In genomic region chr17:14297161-14297851, GRCh38 we compare ENCODE assay signal across 1 cellular context.
TF ChIP-seq lines count a peak whose summit lies in the region.

No MANE protein-coding gene starts in this region.

TF ChIP-seq in HepG2, 621 proteins besides CTCF, POLR2A, EP300 and RAD21 (continued from another document and continues in another):
- no peak for TF ChIP-seq AKAP8 (CRISPR knock-in tag; IDR thresholded peaks at IDR 0.05)
- no peak for TF ChIP-seq TMF1 (CRISPR knock-in tag; IDR thresholded peaks at IDR 0.05; ENCODE audit: low read depth)
- TF ChIP-seq SIX1 (CRISPR knock-in tag; IDR thresholded peaks at IDR 0.05; ENCODE audit: borderline replicate concordance): no peak
- TF ChIP-seq NR2F6 (IDR thresholded peaks at IDR 0.05): no peak
- no peak for TF ChIP-seq NR2F6 (CRISPR knock-in tag; IDR thresholded peaks at IDR 0.05)
- TF ChIP-seq ZNF704 (CRISPR knock-in tag; IDR thresholded peaks at IDR 0.05; ENCODE audit: borderline replicate concordance): no peak
- TF ChIP-seq RBFOX2 (IDR thresholded peaks at IDR 0.05; ENCODE audit: low read depth, low read length): peak; percentile 77
- peak; percentile 56; the same call in 1 of the 2 replicates for TF ChIP-seq BORCS8-MEF2B (CRISPR knock-in tag; IDR thresholded peaks at IDR 0.05)
- no peak for TF ChIP-seq SUZ12 (IDR thresholded peaks at IDR 0.05; ENCODE audit: low read depth, low read length)
- peak; percentile 32; the same call in 1 of the 2 replicates for TF ChIP-seq ARID2 (CRISPR knock-in tag; IDR thresholded peaks at IDR 0.05; ENCODE audit: borderline replicate concordance)
- no peak for TF ChIP-seq ZNF382 (CRISPR knock-in tag; IDR thresholded peaks at IDR 0.05; ENCODE audit: borderline replicate concordance)
- no peak for TF ChIP-seq ZNF354B (CRISPR knock-in tag; IDR thresholded peaks at IDR 0.05)
- no peak for TF ChIP-seq ZNF879 (CRISPR knock-in tag; IDR thresholded peaks at IDR 0.05)
- no peak; the same call in 1 of the 2 replicates for TF ChIP-seq ZNF230 (CRISPR knock-in tag; IDR thresholded peaks at IDR 0.05)
- 0 out of 2 replicates have a peak, but pooled peaks have one; percentile 18 for TF ChIP-seq ZNF232 (CRISPR knock-in tag; IDR thresholded peaks at IDR 0.05; ENCODE audit: borderline replicate concordance)
- no peak for TF ChIP-seq ZNF432 (CRISPR knock-in tag; IDR thresholded peaks at IDR 0.05; ENCODE audit: borderline replicate concordance)
- no peak; the same call in 1 of the 2 replicates for TF ChIP-seq EEA1 (CRISPR knock-in tag; IDR thresholded peaks at IDR 0.05; ENCODE audit: borderline replicate concordance)
- no peak for TF ChIP-seq ELF4 (CRISPR knock-in tag; IDR thresholded peaks at IDR 0.05; ENCODE audit: borderline replicate concordance)
- no peak for TF ChIP-seq SATB2 (CRISPR knock-in tag; IDR thresholded peaks at IDR 0.05)
- TF ChIP-seq FOXP4 (CRISPR knock-in tag; IDR thresholded peaks at IDR 0.05): peak; percentile 30; the same call in 1 of the 2 replicates
- peak; percentile 76; the same call in 1 of the 2 replicates for TF ChIP-seq MTF2 (CRISPR knock-in tag; IDR thresholded peaks at IDR 0.05; ENCODE audit: borderline replicate concordance)
- TF ChIP-seq ZNF318 (CRISPR knock-in tag; IDR thresholded peaks at IDR 0.05): no peak
- TF ChIP-seq ZNF512 (CRISPR knock-in tag; IDR thresholded peaks at IDR 0.05): 0 out of 2 replicates have a peak, but pooled peaks have one; percentile 50
- no peak for TF ChIP-seq NONO (IDR thresholded peaks at IDR 0.05)
- TF ChIP-seq NONO (CRISPR knock-in tag; conservative IDR thresholded peaks at IDR 0.05): peak; percentile 76
- TF ChIP-seq NR2F1 (CRISPR knock-in tag; IDR thresholded peaks at IDR 0.05): no peak
- TF ChIP-seq ZFAT (CRISPR knock-in tag; conservative IDR thresholded peaks at IDR 0.05): no peak
- peak; percentile 75 for TF ChIP-seq ZC3H13 (CRISPR knock-in tag; IDR thresholded peaks at IDR 0.05)
- TF ChIP-seq ZNF660 (CRISPR knock-in tag; IDR thresholded peaks at IDR 0.05; ENCODE audit: borderline replicate concordance, low read depth): no peak
- no peak for TF ChIP-seq ZNF101 (CRISPR knock-in tag; IDR thresholded peaks at IDR 0.05; ENCODE audit: borderline replicate concordance, low read depth)
- TF ChIP-seq THAP9 (CRISPR knock-in tag; IDR thresholded peaks at IDR 0.05; ENCODE audit: borderline replicate concordance): peak; percentile 24; the same call in 1 of the 2 replicates
- no peak for TF ChIP-seq RBM22 (optimal IDR thresholded peaks at IDR 0.05; ENCODE audit: low read length)
- no peak for TF ChIP-seq IRX3 (CRISPR knock-in tag; IDR thresholded peaks at IDR 0.05; ENCODE audit: borderline replicate concordance, low read depth)
- TF ChIP-seq ZNF547 (CRISPR knock-in tag; IDR thresholded peaks at IDR 0.05): no peak
- no peak for TF ChIP-seq ZMAT5 (CRISPR knock-in tag; IDR thresholded peaks at IDR 0.05; ENCODE audit: borderline replicate concordance, low read depth)
- TF ChIP-seq MTA3 (CRISPR knock-in tag; IDR thresholded peaks at IDR 0.05): no peak
- TF ChIP-seq SCMH1 (CRISPR knock-in tag; IDR thresholded peaks at IDR 0.05; ENCODE audit: borderline replicate concordance): no peak
- peak; percentile 58; the same call in 1 of the 2 replicates for TF ChIP-seq ZNF430 (CRISPR knock-in tag; IDR thresholded peaks at IDR 0.05)
- TF ChIP-seq JUND (CRISPR knock-in tag; IDR thresholded peaks at IDR 0.05): peak; percentile 73; the same call in 1 of the 2 replicates
- no peak for TF ChIP-seq GTF2F1 (IDR thresholded peaks at IDR 0.05; ENCODE audit: low read length)
- TF ChIP-seq JUNB (CRISPR knock-in tag; IDR thresholded peaks at IDR 0.05; ENCODE audit: borderline replicate concordance): no peak
- no peak; the same call in 1 of the 2 replicates for TF ChIP-seq ZNF674 (CRISPR knock-in tag; IDR thresholded peaks at IDR 0.05; ENCODE audit: low read depth)
- TF ChIP-seq ASH2L (IDR thresholded peaks at IDR 0.05; ENCODE audit: insufficient read length, low read depth, low read length): peak; percentile 83
- no peak for TF ChIP-seq SRSF9 (IDR thresholded peaks at IDR 0.05; ENCODE audit: borderline replicate concordance, insufficient read depth, low read depth, low read length, poor library complexity, severe bottlenecking)
- peak; percentile 77; the same call in 1 of the 2 replicates for TF ChIP-seq NPAS2 (CRISPR knock-in tag; IDR thresholded peaks at IDR 0.05; ENCODE audit: borderline replicate concordance)
- TF ChIP-seq HOXA7 (CRISPR knock-in tag; IDR thresholded peaks at IDR 0.05): no peak
- TF ChIP-seq ELF1 (CRISPR knock-in tag; IDR thresholded peaks at IDR 0.05): peak; percentile 20; the same call in 1 of the 2 replicates
- no peak for TF ChIP-seq NFIB (CRISPR knock-in tag; IDR thresholded peaks at IDR 0.05; ENCODE audit: borderline replicate concordance)
- TF ChIP-seq ZFP41 (CRISPR knock-in tag; IDR thresholded peaks at IDR 0.05; ENCODE audit: borderline replicate concordance): no peak
- TF ChIP-seq ZNF30 (CRISPR knock-in tag; IDR thresholded peaks at IDR 0.05): no peak
- no peak for TF ChIP-seq BRF2 (CRISPR knock-in tag; IDR thresholded peaks at IDR 0.05)
- peak; percentile 46 for TF ChIP-seq AGO2 (optimal IDR thresholded peaks at IDR 0.05; ENCODE audit: low read depth, low read length)
- no peak; the same call in 2 of the 3 replicates for TF ChIP-seq MXI1 (IDR thresholded peaks at IDR 0.05; ENCODE audit: borderline replicate concordance, low read depth, low read length)
- TF ChIP-seq MXD4 (CRISPR knock-in tag; IDR thresholded peaks at IDR 0.05): no peak
